ENCODE assay signal across 8 cellular contexts in genomic region chr19:1470864-1471513, GRCh38. TPM values are rescaled to one million over a fixed set of nuclear protein-coding genes. Genes with fewer than 3 reads are reported as not detected.
A peak's percentile ranks its signal among the peaks of the same experiment; 100 is the strongest.
DNase-seq lines count a peak whose midpoint lies in the region; ATAC-seq, FAIRE-seq and TF ChIP-seq lines count a peak whose summit lies in the region.

No MANE protein-coding gene starts in this region.

- intact Hi-C loops in kidney (cut with DNase I) (no loop called here), sciatic nerve (cut with DNase I) (no loop called here)

- FAIRE-seq in kidney (lab: Jason Lieb, UNC): no peak

- H3K4me1 Mint-ChIP-seq in type B pancreatic cell (ENCODE audit: unreplicated experiment): no peaks in the 10 kb centered on the region

- peak overlapping the region; percentile 74 for H3K4me3 Mint-ChIP-seq in type B pancreatic cell

- TF ChIP-seq CTCF in AG09309 (IDR thresholded peaks at IDR 0.05; ENCODE audit: control insufficient read depth, insufficient read depth, low read depth, low read length, missing control alignments) (no peak), kidney (IDR thresholded peaks at IDR 0.05; ENCODE audit: borderline replicate concordance, extremely low read depth, insufficient read depth) (no peak), type B pancreatic cell (conservative IDR thresholded peaks at IDR 0.05) (no peak)

- H3K4me1 ChIP-seq in HUES64 (ENCODE audit: insufficient read depth, low read length): 0 out of 2 replicates have a peak, but pooled peaks cover 3% of the 10 kb centered on the region
- H3K4me1 ChIP-seq in kidney (ENCODE audit: control insufficient read depth in 1 of 2, insufficient read depth in 1 of 2, low read depth in 1 of 2, low read length in 2 of 2): peaks cover 4 to 29% of the 10 kb centered on the region in 2 donors

- peaks cover 32% of the 10 kb centered on the region for H3K27me3 Mint-ChIP-seq in type B pancreatic cell

- H3K36me3 Mint-ChIP-seq in activated naive CD4-positive, alpha-beta T cell treated with anti-CD3 and anti-CD28 coated beads, Interleukin-2, amount 50 U/mL, for 72 hours: no peaks in the 10 kb centered on the region
- H3K36me3 Mint-ChIP-seq in type B pancreatic cell: no peaks in the 10 kb centered on the region

- peaks cover 74% of the 10 kb centered on the region for H3K27me3 ChIP-seq in HUES64 (ENCODE audit: insufficient read depth, low read length)

- no peak for DNase-seq in AG09309 (ENCODE audit: low read depth)
- no peak for DNase-seq in activated naive CD4-positive, alpha-beta T cell treated with anti-CD3 and anti-CD28 coated beads, Interleukin-2, amount 50 U/mL, for 72 hours (ENCODE audit: low spot score in 2 of 2)
- peak; percentile 82 for DNase-seq in kidney
- DNase-seq in type B pancreatic cell (ENCODE audit: extremely low spot score, unreplicated experiment): no peak
- no peak for DNase-seq in medulla oblongata (ENCODE audit: extremely low spot score)
- no peak for DNase-seq in sciatic nerve (ENCODE audit: low spot score)

- WGBS in HUES64: 5% methylated on average over 40 of the region's 40 CpGs

- peak; percentile 41 to 44 for ATAC-seq in activated naive CD4-positive, alpha-beta T cell treated with anti-CD3 and anti-CD28 coated beads, Interleukin-2, amount 50 U/mL, for 72 hours
- ATAC-seq in HG03196 (IDR thresholded peaks at IDR 0.05; ENCODE audit: unreplicated experiment) (no peak), sciatic nerve (no peak)

- H3K9ac ChIP-seq in HUES64 (ENCODE audit: low read depth, low read length): no peak overlapping the region
- no peak overlapping the region for H3K9ac ChIP-seq in kidney (ENCODE audit: low read length in 2 of 2)

- H3K9me3 Mint-ChIP-seq in activated naive CD4-positive, alpha-beta T cell treated with anti-CD3 and anti-CD28 coated beads, Interleukin-2, amount 50 U/mL, for 72 hours: no peaks in the 10 kb centered on the region
- H3K9me3 Mint-ChIP-seq in type B pancreatic cell: no peaks in the 10 kb centered on the region

- no peak overlapping the region for H3K27ac ChIP-seq in HUES64 (ENCODE audit: low read depth, low read length)
- no peak overlapping the region for H3K27ac ChIP-seq in kidney (ENCODE audit: low read depth in 2 of 2, low read length in 2 of 2)

- no peaks in the 10 kb centered on the region for H3K9me3 ChIP-seq in HUES64 (ENCODE audit: insufficient read depth, low read depth, low read length)
- H3K9me3 ChIP-seq in kidney (ENCODE audit: control insufficient read depth in 1 of 2, low read length in 2 of 2): no peaks in the 10 kb centered on the region

- H3K4me3 ChIP-seq in AG09309 (ENCODE audit: control insufficient read depth, low read depth, low read length) (peak overlapping the region; percentile 40), HUES64 (ENCODE audit: low read length) (peak overlapping the region; percentile 46), kidney (ENCODE audit: low read length in 2 of 2) (peak overlapping the region in 1 of 2 donors; percentile 3)

- H3K36me3 ChIP-seq in HUES64 (ENCODE audit: insufficient read depth, low read length) (0 out of 2 replicates have a peak, but pooled peaks cover 2% of the 10 kb centered on the region), kidney (ENCODE audit: control insufficient read depth in 1 of 2, insufficient read depth in 2 of 2, low read length in 2 of 2) (no peaks in the 10 kb centered on the region)

- H3K27ac Mint-ChIP-seq in activated naive CD4-positive, alpha-beta T cell treated with anti-CD3 and anti-CD28 coated beads, Interleukin-2, amount 50 U/mL, for 72 hours: no peak overlapping the region
- H3K27ac Mint-ChIP-seq in type B pancreatic cell: no peak overlapping the region

RNA-seq across cellular contexts. Expression of gene C19orf25, which starts 8.0 kb away (rescaled TPM):
- 31.0 TPM for polyA plus RNA-seq in HUES64 (2013, experiment 1 of 2)
- 31.1 TPM for polyA plus RNA-seq in HUES64 (2013, experiment 2 of 2)
- total RNA-seq in activated naive CD4-positive, alpha-beta T cell treated with anti-CD3 and anti-CD28 coated beads, Interleukin-2, amount 50 U/mL, for 72 hours: 10 to 100 TPM; 24.5 to 29.3 TPM
- total RNA-seq in kidney (32.5 TPM), type B pancreatic cell (ENCODE audit: low replicate concordance) (36.6 and 37.5 TPM in 2 replicates), sciatic nerve (22.1 TPM)
- 50.9 TPM for polyA plus RNA-seq in kidney (ENCODE audit: insufficient read depth, low read depth, low replicate concordance)

RNA-seq across cellular contexts. Expression of gene PCSK4, which starts 19.2 kb away (rescaled TPM):
- polyA plus RNA-seq in HUES64 (2013, experiment 1 of 2): 2.5 TPM
- polyA plus RNA-seq in HUES64 (2013, experiment 2 of 2): 5.3 TPM
- 1 to 10 TPM; 8.4 to 9.4 TPM for total RNA-seq in activated naive CD4-positive, alpha-beta T cell treated with anti-CD3 and anti-CD28 coated beads, Interleukin-2, amount 50 U/mL, for 72 hours
- total RNA-seq in kidney (5.3 TPM), type B pancreatic cell (ENCODE audit: low replicate concordance) (9.6 and 12.4 TPM in 2 replicates), sciatic nerve (2.5 TPM)
- 5.5 TPM for polyA plus RNA-seq in kidney (ENCODE audit: insufficient read depth, low read depth, low replicate concordance)

RNA-seq across cellular contexts. Expression of gene REEP6, which starts 20.0 kb away (rescaled TPM):
- 5.8 TPM for polyA plus RNA-seq in HUES64 (2013, experiment 1 of 2)
- polyA plus RNA-seq in HUES64 (2013, experiment 2 of 2): 8.1 TPM
- 1 to 10 TPM; 1.4 to 2.9 TPM for total RNA-seq in activated naive CD4-positive, alpha-beta T cell treated with anti-CD3 and anti-CD28 coated beads, Interleukin-2, amount 50 U/mL, for 72 hours
- 9.6 TPM for total RNA-seq in kidney
- polyA plus RNA-seq in kidney (ENCODE audit: insufficient read depth, low read depth, low replicate concordance): 60.0 TPM
- total RNA-seq in type B pancreatic cell (ENCODE audit: low replicate concordance): 17.3 and 34.5 TPM in 2 replicates
- 3.9 TPM for total RNA-seq in sciatic nerve

RNA-seq across cellular contexts. Expression of gene APC2, which starts 21.1 kb away (rescaled TPM):
- 1.5 TPM for polyA plus RNA-seq in HUES64 (2013, experiment 1 of 2)
- polyA plus RNA-seq in HUES64 (2013, experiment 2 of 2): 1.8 TPM
- under 1 TPM; 0.09 to 0.14 TPM for total RNA-seq in activated naive CD4-positive, alpha-beta T cell treated with anti-CD3 and anti-CD28 coated beads, Interleukin-2, amount 50 U/mL, for 72 hours
- total RNA-seq in kidney (0.25 TPM), type B pancreatic cell (ENCODE audit: low replicate concordance) (1.2 and 9.2 TPM in 2 replicates), sciatic nerve (6.0 TPM)
- polyA plus RNA-seq in kidney (ENCODE audit: insufficient read depth, low read depth, low replicate concordance): not detected

RNA-seq across cellular contexts. Expression of gene RPS15, which starts 32.8 kb away (rescaled TPM):
- polyA plus RNA-seq in HUES64 (2013, experiment 1 of 2): 1,974 TPM
- 1,812 TPM for polyA plus RNA-seq in HUES64 (2013, experiment 2 of 2)
- total RNA-seq in activated naive CD4-positive, alpha-beta T cell treated with anti-CD3 and anti-CD28 coated beads, Interleukin-2, amount 50 U/mL, for 72 hours: 1,000 to 10,000 TPM; 1,495 to 1,747 TPM
- total RNA-seq in kidney (893 TPM), type B pancreatic cell (ENCODE audit: low replicate concordance) (1,251 and 1,344 TPM in 2 replicates), sciatic nerve (753 TPM)
- 1,823 TPM for polyA plus RNA-seq in kidney (ENCODE audit: insufficient read depth, low read depth, low replicate concordance)

Comparison
In these comparisons a context has a peak if more than half of its experiments do, and no peak if none do; other contexts are left out.
1. ATAC-seq: peak in activated naive CD4-positive, alpha-beta T cell treated with anti-CD3 and anti-CD28 coated beads, Interleukin-2, amount 50 U/mL, for 72 hours (2 of 2); none in HG03196 (single experiment) and sciatic nerve (single experiment).